ENCODE assay signal across 11 cellular contexts in genomic region chr5:66742083-66742895, GRCh38.
DNase-seq lines count a peak whose midpoint lies in the region; ATAC-seq, FAIRE-seq and TF ChIP-seq lines count a peak whose summit lies in the region.
"Had no signal": no experiment of that assay in that cellular context is flagged by ENCODE, and none has a peak within 500 bp of the region (broad histone marks: within the 10 kb centered on the region; RNA-seq: fewer than 3 reads in every experiment).

No MANE protein-coding gene starts in this region.

- H3K36me3 Mint-ChIP-seq in nephron progenitor cell (ENCODE audit: low read depth) = no peaks in the 10 kb centered on the region

- no peak for ATAC-seq in DND-41 (ENCODE audit: insufficient read depth, low read depth)

- H2BK12ac ChIP-seq in H1 (ENCODE audit: low read depth, low read length) = no peak overlapping the region

- intact Hi-C loops in lower leg skin (cut with DNase I; ENCODE audit: low total_unique reads) = no loop called here

- H2AFZ ChIP-seq in DND-41 (ENCODE audit: low read depth, low read length) (no peak overlapping the region), Loucy (ENCODE audit: low read length) (no peak overlapping the region), H1 (ENCODE audit: low read length) (no peak overlapping the region)

- TF ChIP-seq POLR2A in H1 (IDR thresholded peaks at IDR 0.05; ENCODE audit: control extremely low read depth in 1 of 2, low read depth in 2 of 2, low read length in 2 of 2) (no peak), lower leg skin (IDR thresholded peaks at IDR 0.05) (no peak)

- H3K9me2 ChIP-seq in Loucy (replicated peaks; ENCODE audit: low read depth, low read length) = no peaks in the 10 kb centered on the region

- no peak overlapping the region for H2AK5ac ChIP-seq in H1 (ENCODE audit: low read depth, low read length)

- H3K18ac ChIP-seq in H1 (ENCODE audit: extremely low read depth, low read length) = no peak overlapping the region

- H3K9me3 ChIP-seq in DND-41 (ENCODE audit: insufficient read depth, low read length, severe bottlenecking) (no peaks in the 10 kb centered on the region), Loucy (ENCODE audit: insufficient read depth, low read depth, low read length) (no peaks in the 10 kb centered on the region), H1 (ENCODE audit: insufficient read depth in 2 of 2, low read depth in 1 of 2, low read length in 1 of 2) (no peaks in the 10 kb centered on the region)
- H3K9me3 ChIP-seq: tibial artery had no signal

- no peak overlapping the region for H2BK120ac ChIP-seq in H1 (replicated peaks; ENCODE audit: low read depth, low read length)

- H3K27ac Mint-ChIP-seq in nephron progenitor cell = no peak overlapping the region

- no peaks in the 10 kb centered on the region for H3K79me1 ChIP-seq in H1 (ENCODE audit: low read depth, low read length)

- H3K4me1 Mint-ChIP-seq in nephron progenitor cell = peaks cover 8% of the 10 kb centered on the region

- H3K27me3 ChIP-seq in DND-41 (ENCODE audit: insufficient read depth, low read length, poor library complexity) = no peaks in the 10 kb centered on the region
- no peaks in the 10 kb centered on the region for H3K27me3 ChIP-seq in Loucy (ENCODE audit: insufficient read depth, low read length, poor library complexity, severe bottlenecking)
- no peaks in the 10 kb centered on the region for H3K27me3 ChIP-seq in H1 (replicated peaks in 1 of 4; ENCODE audit: control insufficient read depth in 3 of 4, extremely low read depth in 1 of 4, insufficient read depth in 3 of 4, low read length in 3 of 4)
- H3K27me3 ChIP-seq: tibial artery had no signal

- H3K9ac ChIP-seq in DND-41 (ENCODE audit: low read depth, low read length) (no peak overlapping the region), Loucy (ENCODE audit: low read depth, low read length, poor library complexity, severe bottlenecking) (no peak overlapping the region), H1 (replicated peaks in 1 of 4; ENCODE audit: extremely low read depth in 1 of 4, low read depth in 3 of 4, low read length in 3 of 4) (no peak overlapping the region)
- H3K9ac ChIP-seq: KMS-11 had no signal

- peaks cover 5% of the 10 kb centered on the region for H3K4me1 ChIP-seq in DND-41 (ENCODE audit: insufficient read depth, low read length)
- no peaks in the 10 kb centered on the region for H3K4me1 ChIP-seq in Loucy (ENCODE audit: insufficient read depth, low read length, poor library complexity, severe bottlenecking)
- no peaks in the 10 kb centered on the region for H3K4me1 ChIP-seq in H1 (replicated peaks in 1 of 4; ENCODE audit: control insufficient read depth in 3 of 4, insufficient read depth in 4 of 4, low read length in 3 of 4)

- H3K27me3 Mint-ChIP-seq in nephron progenitor cell (ENCODE audit: low read depth, poor library complexity) = no peaks in the 10 kb centered on the region

- H3K27ac ChIP-seq in DND-41 (ENCODE audit: low read length) (no peak overlapping the region), H1 (ENCODE audit: low read depth, low read length) (no peak overlapping the region)
- H3K27ac ChIP-seq: KMS-11, tibial artery had no signal

- H3K4me3 ChIP-seq in DND-41 (ENCODE audit: low read depth in 1 of 2, low read length in 2 of 2) = no peak overlapping the region
- no peak overlapping the region for H3K4me3 ChIP-seq in Loucy (ENCODE audit: low read length, poor library complexity, severe bottlenecking)
- H3K4me3 ChIP-seq in H1 (ENCODE audit: extremely low read depth in 1 of 4, insufficient read depth in 2 of 4, low read depth in 3 of 4, low read length in 4 of 4) = no peak overlapping the region
- no peak overlapping the region for H3K4me3 ChIP-seq in lower leg skin (ENCODE audit: low read depth, poor library complexity, severe bottlenecking)
- H3K4me3 ChIP-seq: tibial artery had no signal

- POLR2A ChIA-PET in H1 (lab: Charles Lee; ENCODE audit: partially characterized antibody) = interaction anchor here (1.2 kb wide), 1 partner anchor 262 kb away, joined by 4 read pairs; no protein-coding TSS in a partner anchor

- H3K4ac ChIP-seq in H1 (replicated peaks; ENCODE audit: insufficient read length, low read depth, low read length) = no peak overlapping the region

- 89% methylated on average over 15 of the region's 15 CpGs; no CpG with 5 or more reads in 1 of the 2 experiments for WGBS in H1 (ENCODE audit: extremely low coverage in 1 of 2, insufficient coverage in 1 of 2, insufficient read length in 1 of 2, insufficient replicate concordance in 2 of 2, low coverage in 1 of 2, low lambda C conversion rate in 2 of 2, missing lambda C conversion rate in 1 of 2), 2 experiments
- 76 to 78% methylated on average over 15 of the region's 15 CpGs for WGBS in lower leg skin, 2 donors

- peak; percentile 26 for DNase-seq in DND-41
- DNase-seq in H1 (ENCODE audit: low read depth in 1 of 2, low spot score in 2 of 2) = no peak
- DNase-seq in nephron progenitor cell = no peak
- no peak for DNase-seq in middle frontal gyrus (ENCODE audit: extremely low spot score, low spot score)
- no peak for DNase-seq in Kasumi-1 (lab: John Stamatoyannopoulos, UW)
- no peak for DNase-seq in lower leg skin (ENCODE audit: low spot score in 2 of 2)
- no peak for DNase-seq in MV-4-11 (lab: John Stamatoyannopoulos, UW)
- DNase-seq: activated CD8-positive, alpha-beta memory T cell treated with anti-CD3 and anti-CD28 coated beads for 24 hours; tibial artery had no signal

- H3K23me2 ChIP-seq in H1 (ENCODE audit: low read depth, low read length) = no peaks in the 10 kb centered on the region

- H3K36me3 ChIP-seq in DND-41 (ENCODE audit: insufficient read depth, low read length) = peaks cover 23% of the 10 kb centered on the region
- H3K36me3 ChIP-seq in Loucy (ENCODE audit: insufficient read depth, low read length) = no peaks in the 10 kb centered on the region
- H3K36me3 ChIP-seq in H1 (ENCODE audit: control insufficient read depth in 2 of 4, insufficient read depth in 4 of 4, low read length in 3 of 4) = no peaks in the 10 kb centered on the region
- H3K36me3 ChIP-seq: tibial artery had no signal

- TF ChIP-seq EP300 in H1 (IDR thresholded peaks at IDR 0.05; ENCODE audit: borderline replicate concordance in 1 of 2, low read depth in 2 of 2, low read length in 2 of 2) = no peak

- H3K79me2 ChIP-seq in DND-41 (ENCODE audit: insufficient read depth, low read length) (no peaks in the 10 kb centered on the region), Loucy (ENCODE audit: insufficient read depth, low read length) (no peaks in the 10 kb centered on the region), H1 (ENCODE audit: control insufficient read depth in 1 of 2, insufficient read depth in 2 of 2, low read length in 2 of 2) (no peaks in the 10 kb centered on the region)

- H4K20me1 ChIP-seq in DND-41 (ENCODE audit: insufficient read depth, low read length) = no peaks in the 10 kb centered on the region
- no peaks in the 10 kb centered on the region for H4K20me1 ChIP-seq in Loucy (ENCODE audit: insufficient read depth, low read length, poor library complexity, severe bottlenecking)
- H4K20me1 ChIP-seq in H1 (replicated peaks in 1 of 2; ENCODE audit: control insufficient read depth in 1 of 2, insufficient read depth in 2 of 2, low read length in 2 of 2) = no peaks in the 10 kb centered on the region

- H4K5ac ChIP-seq in H1 (ENCODE audit: insufficient read length, low read depth, low read length) = no peak overlapping the region

- no peak overlapping the region for H3K56ac ChIP-seq in H1 (replicated peaks; ENCODE audit: insufficient read length, low read depth, low read length)

- no peak overlapping the region for H2BK15ac ChIP-seq in H1 (ENCODE audit: low read length)

- peaks cover 5% of the 10 kb centered on the region for H3K9me3 Mint-ChIP-seq in nephron progenitor cell

- no peak overlapping the region for H4K91ac ChIP-seq in H1 (replicated peaks; ENCODE audit: insufficient read length, low read length)

- TF ChIP-seq CTCF in DND-41 (IDR thresholded peaks at IDR 0.05; ENCODE audit: borderline replicate concordance, extremely low read depth, low read length, poor library complexity, severe bottlenecking) (peak; percentile 52), Loucy (conservative IDR thresholded peaks at IDR 0.05; ENCODE audit: low read length) (peak; percentile 60), H1 (IDR thresholded peaks at IDR 0.05; ENCODE audit: control extremely low read depth in 1 of 3, insufficient read depth in 1 of 3, low read depth in 1 of 3, low read length in 3 of 3) (peak; percentile 59 to 66 (median 60)), nephron progenitor cell (IDR thresholded peaks at IDR 0.05) (peak; percentile 11), lower leg skin (IDR thresholded peaks at IDR 0.05) (no peak)

- H3F3A ChIP-seq in Loucy (ENCODE audit: low read depth) = no peaks in the 10 kb centered on the region

- no peak overlapping the region for H2BK20ac ChIP-seq in H1 (ENCODE audit: low read length)

- no peak overlapping the region for H3K4me2 ChIP-seq in DND-41 (ENCODE audit: insufficient read depth, low read length)
- no peak overlapping the region for H3K4me2 ChIP-seq in Loucy (ENCODE audit: low read depth, low read length, poor library complexity, severe bottlenecking)
- H3K4me2 ChIP-seq in H1 (ENCODE audit: insufficient read depth in 1 of 2, low read depth in 2 of 2, low read length in 2 of 2) = no peak overlapping the region
- H3K4me2 ChIP-seq: KMS-11 had no signal

- no peak overlapping the region for H3K4me3 Mint-ChIP-seq in nephron progenitor cell

- H2BK5ac ChIP-seq in H1 (ENCODE audit: low read depth, low read length) = no peak overlapping the region

- H3K14ac ChIP-seq in H1 (ENCODE audit: insufficient read length) = no peak overlapping the region

- no peak overlapping the region for H4K8ac ChIP-seq in H1 (ENCODE audit: extremely low read depth, insufficient read depth, low read length)

- no peak for FAIRE-seq in H1 (lab: Jason Lieb, UNC)

- TF ChIP-seq RAD21 in H1 (IDR thresholded peaks at IDR 0.05 in 1 of 2, conservative IDR thresholded peaks at IDR 0.05 in 1 of 2; ENCODE audit: low read depth in 2 of 2, low read length in 2 of 2) = peak; percentile 51 to 57; a peak in 3 of 4 replicates

- CTCF ChIA-PET in H1 (lab: Charles Lee; ENCODE audit: partially characterized antibody) = interaction anchor here (0.6 to 4.6 kb wide), 24 partner anchors 8 to 1226 kb away, joined by 3 to 40 read pairs (median 4); no protein-coding TSS in a partner anchor

- no peak overlapping the region for H3K23ac ChIP-seq in H1 (ENCODE audit: insufficient read length)

TF ChIP-seq in H1, 55 proteins besides CTCF, POLR2A, EP300 and RAD21 (continues in another document):
- TF ChIP-seq CBX5 (IDR thresholded peaks at IDR 0.05; ENCODE audit: low read depth, low read length) (no peak), EGR1 (IDR thresholded peaks at IDR 0.05; ENCODE audit: borderline replicate concordance, low read depth, low read length) (no peak), SP4 (IDR thresholded peaks at IDR 0.05; ENCODE audit: low read length) (no peak), SP1 (IDR thresholded peaks at IDR 0.05; ENCODE audit: low read depth, low read length) (no peak), BACH1 (IDR thresholded peaks at IDR 0.05; ENCODE audit: low read length) (no peak), RXRA (IDR thresholded peaks at IDR 0.05; ENCODE audit: insufficient read depth, low read depth, low read length) (no peak), GABPA (IDR thresholded peaks at IDR 0.05; ENCODE audit: borderline replicate concordance, insufficient read depth, low read length) (no peak), JUN (IDR thresholded peaks at IDR 0.05; ENCODE audit: low read depth, low read length) (no peak)

Comparison
In these comparisons a context has a peak if more than half of its experiments do, and no peak if none do; other contexts are left out.
1. CTCF ChIP-seq: peak in DND-41 (single experiment), Loucy (single experiment), H1 (3 of 3) and nephron progenitor cell (single experiment); none in lower leg skin (0 of 3).